In the genomic region with DNA sequence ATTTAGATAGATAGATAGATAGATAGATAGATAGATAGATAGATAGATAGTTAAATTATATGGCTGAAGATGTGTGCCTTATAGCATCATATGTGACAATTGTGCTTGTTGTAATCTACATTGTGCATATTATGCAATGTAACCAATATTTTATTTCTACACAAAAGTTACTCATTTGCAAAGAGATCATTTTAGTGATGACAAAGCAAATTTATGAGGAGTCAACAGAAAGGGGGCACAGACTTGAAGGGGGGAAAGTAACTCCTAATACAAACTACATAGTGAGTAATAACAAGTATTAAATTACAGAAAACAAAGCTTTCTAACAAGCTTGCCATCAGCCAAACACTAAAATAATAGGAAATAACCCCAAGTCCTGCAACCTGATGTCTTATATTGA, we compare ENCODE assay signal across 10 cellular contexts.
"Had no signal": no experiment of that assay in that cellular context is flagged by ENCODE, and none has a peak within 500 bp of the region (broad histone marks: within the 10 kb centered on the region; RNA-seq: fewer than 3 reads in every experiment).

No MANE protein-coding gene starts in this region.

- H3K27ac Mint-ChIP-seq: HFFc6, IgD-negative memory B cell had no signal

- H3K36me3 ChIP-seq: HAP-1 had no signal

- H3K36me3 Mint-ChIP-seq: IgD-negative memory B cell had no signal

- H3K4me3 ChIP-seq: GM23248, HAP-1 had no signal

- H3K27me3 Mint-ChIP-seq: IgD-negative memory B cell had no signal

- H3K4me3 Mint-ChIP-seq: HFFc6, IgD-negative memory B cell had no signal

- H3K9me3 ChIP-seq: HAP-1 had no signal

- DNase-seq: GM23248, GOT3, H7, HFFc6, Kasumi-1, KG1 had no signal

- H3K9ac ChIP-seq: GM23248 had no signal

- H3K4me1 Mint-ChIP-seq: IgD-negative memory B cell had no signal

- H2AFZ ChIP-seq: GM23248 had no signal

- H3K27ac ChIP-seq: GM23248, HL-60 had no signal

- ATAC-seq: HCT116 had no signal

- H3K9me3 Mint-ChIP-seq: HFFc6 had no signal
